9 cellular contexts compared by ENCODE assay signal in the genomic region with DNA sequence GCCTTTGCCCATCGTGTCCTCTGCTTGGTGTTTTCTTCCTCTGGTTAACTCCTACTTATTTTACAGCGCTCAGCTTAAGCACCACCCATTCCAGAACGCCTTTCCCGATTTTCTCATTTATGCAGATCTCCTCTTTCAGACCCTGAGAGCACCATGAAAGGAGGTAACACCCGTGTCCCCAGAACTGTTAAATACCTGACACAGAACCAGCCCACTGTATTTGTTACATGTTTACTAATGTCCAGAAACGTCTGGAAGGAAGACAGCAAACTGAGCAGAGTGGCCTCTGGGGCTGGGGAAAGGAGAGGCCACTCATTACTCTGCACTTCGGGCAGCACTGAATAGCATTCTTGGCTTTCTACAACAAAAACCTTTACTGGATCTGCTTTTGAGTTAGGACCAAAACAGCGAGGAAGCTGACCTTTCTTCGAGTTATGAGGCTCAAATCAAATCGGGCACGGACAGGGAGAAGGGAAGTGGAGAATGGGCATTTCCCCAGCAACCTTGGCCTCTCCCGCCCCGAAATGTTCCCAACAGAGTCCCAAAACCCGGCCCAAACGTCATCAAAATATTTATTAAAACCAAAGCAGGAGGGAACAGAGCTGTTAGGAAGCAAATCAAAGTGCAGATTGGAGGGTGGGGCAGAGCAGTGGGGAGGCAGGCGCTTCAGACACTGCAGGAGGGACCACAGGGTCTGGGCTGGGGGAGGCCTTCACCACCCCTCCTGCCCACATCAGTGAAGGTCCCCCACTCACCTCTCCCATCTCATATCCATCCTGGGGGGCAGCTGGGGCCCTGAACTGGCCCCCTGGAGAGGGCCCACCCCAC. TPM values are rescaled to one million over a fixed set of nuclear protein-coding genes. Genes with fewer than 3 reads are reported as not detected.
DNase-seq lines count a peak whose midpoint lies in the region; ATAC-seq and TF ChIP-seq lines count a peak whose summit lies in the region.
"Had no signal": no experiment of that assay in that cellular context is flagged by ENCODE, and none has a peak within 500 bp of the region (broad histone marks: within the 10 kb centered on the region; RNA-seq: fewer than 3 reads in every experiment).

No MANE protein-coding gene starts in this region.

- peaks cover 50% of the 10 kb centered on the region for H3K36me3 Mint-ChIP-seq in GM23338 (ENCODE audit: low read depth)

- H3K4me2 ChIP-seq in GM23338, result peak overlapping the region; percentile 99

- ATAC-seq in GM23338 (no peak), Right ventricle myocardium superior (ENCODE audit: poor library complexity) (peak; percentile 2), GM21723 (IDR thresholded peaks at IDR 0.05; ENCODE audit: unreplicated experiment) (no peak)

- no peak for DNase-seq in GM23338 (ENCODE audit: low spot score)
- no peak for DNase-seq in Right ventricle myocardium superior
- no peak for DNase-seq in skeletal muscle cell (ENCODE audit: low read depth)
- DNase-seq in DMS79 (lab: John Stamatoyannopoulos, UW), result no peak
- DNase-seq in effector CD4-positive, alpha-beta T cell, result no peak
- no peak for DNase-seq in NCI-H2107 (lab: John Stamatoyannopoulos, UW)

- H3K79me2 ChIP-seq in GM23338 (replicated peaks; ENCODE audit: insufficient read depth), result no peaks in the 10 kb centered on the region; the same call in 1 of the 2 replicates

- peak overlapping the region; percentile 0; the same call in 1 of the 2 replicates for H3K27ac Mint-ChIP-seq in GM23338

- H3K27ac ChIP-seq in GM23338 (ENCODE audit: low read depth) (peak overlapping the region; percentile 52), VCaP (peak overlapping the region; percentile 98)

- peaks cover 24% of the 10 kb centered on the region for H3K27me3 Mint-ChIP-seq in GM23338 (ENCODE audit: insufficient read depth, low read depth, poor library complexity)

- no peaks in the 10 kb centered on the region; the same call in 2 of the 3 replicates for H3K9me3 Mint-ChIP-seq in GM23338

- H3K27me3 ChIP-seq in GM23338 (ENCODE audit: insufficient read depth), result no peaks in the 10 kb centered on the region

- peaks cover 19% of the 10 kb centered on the region for H3K4me1 ChIP-seq in GM23338 (ENCODE audit: insufficient read depth)

- H3K9me2 ChIP-seq in GM23338 (ENCODE audit: insufficient read depth), result no peaks in the 10 kb centered on the region

- peak overlapping the region; percentile 97 for H2AFZ ChIP-seq in GM23338

- H3K4me1 Mint-ChIP-seq in GM23338, result peaks cover 33% of the 10 kb centered on the region

- peaks cover 6% of the 10 kb centered on the region; the same call in 1 of the 2 replicates for H4K20me1 ChIP-seq in GM23338 (replicated peaks; ENCODE audit: insufficient read depth)

- peak overlapping the region; percentile 69 for H3K4me3 Mint-ChIP-seq in GM23338

- TF ChIP-seq CTCF in GM23338 (conservative IDR thresholded peaks at IDR 0.05; ENCODE audit: low read depth in 2 of 2) (no peak), VCaP (conservative IDR thresholded peaks at IDR 0.05) (no peak)

- peaks cover 15% of the 10 kb centered on the region; the same call in 1 of the 2 replicates for H3F3A ChIP-seq in GM23338 (replicated peaks; ENCODE audit: low read depth)

- H3K4me3 ChIP-seq in GM23338, result peak overlapping the region; percentile 78
- peak overlapping the region; percentile 71 for H3K4me3 ChIP-seq in skeletal muscle cell (ENCODE audit: low read depth, low read length)

- peaks cover 4% of the 10 kb centered on the region for H3K36me3 ChIP-seq in GM23338 (ENCODE audit: insufficient read depth)

- intact Hi-C loops in Right ventricle myocardium superior (cut with DNase I), result no loop called here

TF ChIP-seq in GM23338, 12 proteins besides CTCF, POLR2A, EP300 and RAD21:
- TF ChIP-seq, protein P1, sequence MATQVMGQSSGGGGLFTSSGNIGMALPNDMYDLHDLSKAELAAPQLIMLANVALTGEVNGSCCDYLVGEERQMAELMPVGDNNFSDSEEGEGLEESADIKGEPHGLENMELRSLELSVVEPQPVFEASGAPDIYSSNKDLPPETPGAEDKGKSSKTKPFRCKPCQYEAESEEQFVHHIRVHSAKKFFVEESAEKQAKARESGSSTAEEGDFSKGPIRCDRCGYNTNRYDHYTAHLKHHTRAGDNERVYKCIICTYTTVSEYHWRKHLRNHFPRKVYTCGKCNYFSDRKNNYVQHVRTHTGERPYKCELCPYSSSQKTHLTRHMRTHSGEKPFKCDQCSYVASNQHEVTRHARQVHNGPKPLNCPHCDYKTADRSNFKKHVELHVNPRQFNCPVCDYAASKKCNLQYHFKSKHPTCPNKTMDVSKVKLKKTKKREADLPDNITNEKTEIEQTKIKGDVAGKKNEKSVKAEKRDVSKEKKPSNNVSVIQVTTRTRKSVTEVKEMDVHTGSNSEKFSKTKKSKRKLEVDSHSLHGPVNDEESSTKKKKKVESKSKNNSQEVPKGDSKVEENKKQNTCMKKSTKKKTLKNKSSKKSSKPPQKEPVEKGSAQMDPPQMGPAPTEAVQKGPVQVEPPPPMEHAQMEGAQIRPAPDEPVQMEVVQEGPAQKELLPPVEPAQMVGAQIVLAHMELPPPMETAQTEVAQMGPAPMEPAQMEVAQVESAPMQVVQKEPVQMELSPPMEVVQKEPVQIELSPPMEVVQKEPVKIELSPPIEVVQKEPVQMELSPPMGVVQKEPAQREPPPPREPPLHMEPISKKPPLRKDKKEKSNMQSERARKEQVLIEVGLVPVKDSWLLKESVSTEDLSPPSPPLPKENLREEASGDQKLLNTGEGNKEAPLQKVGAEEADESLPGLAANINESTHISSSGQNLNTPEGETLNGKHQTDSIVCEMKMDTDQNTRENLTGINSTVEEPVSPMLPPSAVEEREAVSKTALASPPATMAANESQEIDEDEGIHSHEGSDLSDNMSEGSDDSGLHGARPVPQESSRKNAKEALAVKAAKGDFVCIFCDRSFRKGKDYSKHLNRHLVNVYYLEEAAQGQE (IDR thresholded peaks at IDR 0.05; ENCODE audit: unreplicated experiment), result no peak
- TF ChIP-seq POLR2AphosphoS5 (IDR thresholded peaks at IDR 0.05; ENCODE audit: low read depth) (no peak), EZH2 (IDR thresholded peaks at IDR 0.05; ENCODE audit: low read depth, unreplicated experiment) (no peak)

RNA-seq across cellular contexts. Expression of gene NECAB3, which starts 1.1 kb away (rescaled TPM):
- total RNA-seq in GM23338 (2014; rRNA removed; shearing (Covaris generic)), result 28.4 TPM in 2 replicates
- polyA plus RNA-seq in GM23338 (2016; fragmentation: Nextera tagmentation; extraction: Ambion mirVana), result 8.5 and 13.4 TPM in 2 replicates
- 69.4 TPM for total RNA-seq in Right ventricle myocardium superior

RNA-seq across cellular contexts. Expression of gene ACTL10, which starts 8.6 kb away (rescaled TPM):
- 0.08 and 1.9 TPM in 2 replicates for total RNA-seq in GM23338 (2014; rRNA removed; shearing (Covaris generic))
- 0.66 and 0.71 TPM in 2 replicates for polyA plus RNA-seq in GM23338 (2016; fragmentation: Nextera tagmentation; extraction: Ambion mirVana)
- total RNA-seq in Right ventricle myocardium superior, result 0.22 TPM

RNA-seq across cellular contexts. Expression of gene E2F1, which starts 10.8 kb away (rescaled TPM):
- total RNA-seq in GM23338 (2014; rRNA removed; shearing (Covaris generic)), result 42.6 and 45.0 TPM in 2 replicates
- 12.1 and 13.9 TPM in 2 replicates for polyA plus RNA-seq in GM23338 (2016; fragmentation: Nextera tagmentation; extraction: Ambion mirVana)
- total RNA-seq in Right ventricle myocardium superior, result 1.1 TPM

RNA-seq across cellular contexts. Expression of gene C20orf144, which starts 13.2 kb away (rescaled TPM):
- 0.66 TPM in 1 of 2 replicates, not detected in the other for total RNA-seq in GM23338 (2014; rRNA removed; shearing (Covaris generic))
- 0.10 and 0.26 TPM in 2 replicates for polyA plus RNA-seq in GM23338 (2016; fragmentation: Nextera tagmentation; extraction: Ambion mirVana)
- not detected for total RNA-seq in Right ventricle myocardium superior
- total RNA-seq: subcutaneous adipose tissue had no signal

RNA-seq across cellular contexts. Expression of gene PXMP4, which starts 44.8 kb away (rescaled TPM):
- total RNA-seq in GM23338 (2014; rRNA removed; shearing (Covaris generic)), result 0.39 and 1.2 TPM in 2 replicates
- 2.7 and 3.5 TPM in 2 replicates for polyA plus RNA-seq in GM23338 (2016; fragmentation: Nextera tagmentation; extraction: Ambion mirVana)
- total RNA-seq in Right ventricle myocardium superior, result 11.7 TPM

Comparison
In these comparisons a context has a peak if more than half of its experiments do, and no peak if none do; other contexts are left out.
1. RNA of gene E2F1, which starts 10.8 kb away (total RNA-seq): 42.6 to 45.0 TPM in GM23338; 1.1 TPM in Right ventricle myocardium superior (single experiment); every median in the first group is over 10 times any median in the second.